ENCODE assay signal across 9 cellular contexts in the genomic region with DNA sequence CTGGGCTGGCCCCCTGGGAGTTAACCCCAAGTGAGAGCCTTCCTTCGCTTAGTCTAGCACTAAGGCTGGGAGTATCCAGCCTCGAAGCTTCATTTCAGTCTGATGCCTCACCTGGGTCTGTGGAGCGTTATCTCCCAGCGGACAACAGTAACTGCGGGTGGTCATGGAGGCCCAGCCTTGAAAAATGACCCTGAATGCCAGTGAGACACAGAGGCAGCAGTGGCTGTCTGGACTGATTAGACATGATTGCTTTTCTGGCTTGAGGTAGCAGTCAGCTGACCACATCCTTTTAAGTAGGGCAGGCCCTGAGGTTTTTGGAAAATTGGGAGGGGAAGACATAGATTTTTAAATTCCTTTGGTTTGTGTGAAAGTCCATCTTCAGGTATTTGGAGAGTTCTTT.
"Had no signal": no experiment of that assay in that cellular context is flagged by ENCODE, and none has a peak within 500 bp of the region (broad histone marks: within the 10 kb centered on the region; RNA-seq: fewer than 3 reads in every experiment).

No MANE protein-coding gene starts in this region.

- ATAC-seq: activated CD8-positive, alpha-beta T cell treated with anti-CD3 and anti-CD28 coated beads, Interleukin-2, amount 10 ng/mL, durations not matched to agents 7 days and 5 days; T-cell; WTC11 had no signal

- DNase-seq: activated CD4-positive, alpha-beta T cell treated with anti-CD3 and anti-CD28 coated beads for 48 hours; activated CD8-positive, alpha-beta T cell treated with anti-CD3 and anti-CD28 coated beads, Interleukin-2, amount 10 ng/mL, durations not matched to agents 7 days and 5 days; activated naive CD4-positive, alpha-beta T cell; endodermal cell; erythroblast; hippocampal formation; T-cell; transverse colon had no signal
